Comparison of ENCODE assay signal across 16 cellular contexts in the genomic region with DNA sequence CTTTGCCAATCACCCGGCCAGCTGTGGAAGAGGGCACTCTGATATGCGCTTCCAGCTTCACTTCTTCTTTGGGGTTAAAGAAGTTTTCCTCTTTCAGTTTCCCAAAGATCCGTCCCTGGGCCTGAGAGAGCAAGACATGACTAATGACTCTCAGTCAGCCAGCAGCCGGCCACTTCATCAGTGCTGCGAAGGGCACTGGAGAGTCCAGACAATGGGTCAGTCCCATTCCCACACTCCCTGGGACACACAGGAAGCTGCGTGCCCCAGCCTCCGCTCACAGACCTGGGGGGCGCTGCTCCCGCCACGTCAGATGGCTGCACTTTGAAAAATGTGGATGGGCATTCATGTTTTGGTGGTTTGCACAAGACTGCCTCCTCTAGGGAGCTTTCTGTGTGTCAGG.
"Had no signal": no experiment of that assay in that cellular context is flagged by ENCODE, and none has a peak within 500 bp of the region (broad histone marks: within the 10 kb centered on the region; RNA-seq: fewer than 3 reads in every experiment).

No MANE protein-coding gene starts in this region.

- H3K27me3 ChIP-seq: suprapubic skin had no signal

- H3K4me3 ChIP-seq: coronary artery, lower lobe of right lung, smooth muscle cell, suprapubic skin had no signal

- DNase-seq: activated CD4-positive, alpha-beta T cell treated with anti-CD3 and anti-CD28 coated beads, Interleukin-2, amount 10 ng/mL, durations not matched to agents 7 days and 5 days; activated CD4-positive, CD25-positive, alpha-beta regulatory T cell; activated CD8-positive, alpha-beta memory T cell treated with anti-CD3 and anti-CD28 coated beads for 24 hours; activated naive CD8-positive, alpha-beta T cell treated with anti-CD3 and anti-CD28 coated beads for 36 hours; aorta; foreskin melanocyte; lower lobe of right lung; naive B cell; retina; stimulated activated CD4-positive, alpha-beta T cell treated with anti-CD3 and anti-CD28 coated beads, Interleukin-4, amount 100 ng/mL, for 4 hours; stimulated activated CD8-positive, alpha-beta memory T cell treated with anti-CD3 and anti-CD28 coated beads, Interleukin-4, amount 100 ng/mL, for 48 hours; stimulated activated naive CD8-positive, alpha-beta T cell treated with anti-CD3 and anti-CD28 coated beads, Interleukin-15, Interleukin-2, amounts not matched to agents 100 U/mL and 50 U/mL, for 24 hours; trophoblast cell had no signal

- H3K27ac ChIP-seq: coronary artery, lower lobe of right lung, suprapubic skin had no signal

- H3K9me3 ChIP-seq: lower lobe of right lung, suprapubic skin had no signal

- H3K4me1 ChIP-seq: lower lobe of right lung, suprapubic skin had no signal
